Comparison of ENCODE assay signal across 1 cellular context in the genomic region with DNA sequence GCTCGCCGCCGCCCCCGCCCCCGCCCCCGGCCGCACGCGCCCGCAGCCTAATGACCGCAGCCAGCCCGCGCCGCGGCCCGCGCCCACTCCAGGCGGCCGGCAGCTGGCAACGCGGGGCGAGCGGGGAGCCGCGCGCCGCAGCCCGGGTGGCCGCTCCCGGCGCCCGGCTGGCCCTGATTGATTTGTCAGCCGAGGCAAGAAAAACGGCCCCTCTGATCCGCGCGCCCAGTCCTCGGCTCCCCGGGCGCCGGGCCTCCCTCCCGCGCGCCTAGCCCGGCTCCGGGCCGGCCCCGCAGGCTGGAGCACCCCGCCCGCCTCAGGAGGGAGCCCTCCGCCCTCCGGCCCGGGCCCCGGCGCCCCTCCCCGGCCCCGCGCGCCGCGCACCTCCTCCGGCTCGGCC.
TF ChIP-seq lines count a peak whose summit lies in the region.

No MANE protein-coding gene starts in this region.

TF ChIP-seq in WTC11, 78 proteins besides CTCF, POLR2A, EP300 and RAD21 (continued from another document):
- TF ChIP-seq, protein P1, sequence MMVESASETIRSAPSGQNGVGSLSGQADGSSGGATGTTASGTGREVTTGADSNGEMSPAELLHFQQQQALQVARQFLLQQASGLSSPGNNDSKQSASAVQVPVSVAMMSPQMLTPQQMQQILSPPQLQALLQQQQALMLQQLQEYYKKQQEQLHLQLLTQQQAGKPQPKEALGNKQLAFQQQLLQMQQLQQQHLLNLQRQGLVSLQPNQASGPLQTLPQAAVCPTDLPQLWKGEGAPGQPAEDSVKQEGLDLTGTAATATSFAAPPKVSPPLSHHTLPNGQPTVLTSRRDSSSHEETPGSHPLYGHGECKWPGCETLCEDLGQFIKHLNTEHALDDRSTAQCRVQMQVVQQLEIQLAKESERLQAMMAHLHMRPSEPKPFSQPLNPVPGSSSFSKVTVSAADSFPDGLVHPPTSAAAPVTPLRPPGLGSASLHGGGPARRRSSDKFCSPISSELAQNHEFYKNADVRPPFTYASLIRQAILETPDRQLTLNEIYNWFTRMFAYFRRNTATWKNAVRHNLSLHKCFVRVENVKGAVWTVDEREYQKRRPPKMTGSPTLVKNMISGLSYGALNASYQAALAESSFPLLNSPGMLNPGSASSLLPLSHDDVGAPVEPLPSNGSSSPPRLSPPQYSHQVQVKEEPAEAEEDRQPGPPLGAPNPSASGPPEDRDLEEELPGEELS (CRISPR knock-in tag; IDR thresholded peaks at IDR 0.05): no peak
- TF ChIP-seq, protein P2, sequence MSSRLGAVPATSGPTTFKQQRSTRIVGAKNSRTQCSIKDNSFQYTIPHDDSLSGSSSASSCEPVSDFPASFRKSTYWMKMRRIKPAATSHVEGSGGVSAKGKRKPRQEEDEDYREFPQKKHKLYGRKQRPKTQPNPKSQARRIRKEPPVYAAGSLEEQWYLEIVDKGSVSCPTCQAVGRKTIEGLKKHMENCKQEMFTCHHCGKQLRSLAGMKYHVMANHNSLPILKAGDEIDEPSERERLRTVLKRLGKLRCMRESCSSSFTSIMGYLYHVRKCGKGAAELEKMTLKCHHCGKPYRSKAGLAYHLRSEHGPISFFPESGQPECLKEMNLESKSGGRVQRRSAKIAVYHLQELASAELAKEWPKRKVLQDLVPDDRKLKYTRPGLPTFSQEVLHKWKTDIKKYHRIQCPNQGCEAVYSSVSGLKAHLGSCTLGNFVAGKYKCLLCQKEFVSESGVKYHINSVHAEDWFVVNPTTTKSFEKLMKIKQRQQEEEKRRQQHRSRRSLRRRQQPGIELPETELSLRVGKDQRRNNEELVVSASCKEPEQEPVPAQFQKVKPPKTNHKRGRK (CRISPR knock-in tag; IDR thresholded peaks at IDR 0.05; ENCODE audit: borderline replicate concordance): no peak
- no peak for TF ChIP-seq ZNF219 (CRISPR knock-in tag; IDR thresholded peaks at IDR 0.05; ENCODE audit: borderline replicate concordance)
- no peak for TF ChIP-seq SOX15 (CRISPR knock-in tag; IDR thresholded peaks at IDR 0.05)
- no peak for TF ChIP-seq NFYB (CRISPR knock-in tag; conservative IDR thresholded peaks at IDR 0.05; ENCODE audit: low read depth)
- no peak for TF ChIP-seq ZNF423 (CRISPR knock-in tag; IDR thresholded peaks at IDR 0.05)
- TF ChIP-seq, protein P3, sequence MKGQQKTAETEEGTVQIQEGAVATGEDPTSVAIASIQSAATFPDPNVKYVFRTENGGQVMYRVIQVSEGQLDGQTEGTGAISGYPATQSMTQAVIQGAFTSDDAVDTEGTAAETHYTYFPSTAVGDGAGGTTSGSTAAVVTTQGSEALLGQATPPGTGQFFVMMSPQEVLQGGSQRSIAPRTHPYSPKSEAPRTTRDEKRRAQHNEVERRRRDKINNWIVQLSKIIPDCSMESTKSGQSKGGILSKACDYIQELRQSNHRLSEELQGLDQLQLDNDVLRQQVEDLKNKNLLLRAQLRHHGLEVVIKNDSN (CRISPR knock-in tag; IDR thresholded peaks at IDR 0.05): no peak
- TF ChIP-seq, protein P4, sequence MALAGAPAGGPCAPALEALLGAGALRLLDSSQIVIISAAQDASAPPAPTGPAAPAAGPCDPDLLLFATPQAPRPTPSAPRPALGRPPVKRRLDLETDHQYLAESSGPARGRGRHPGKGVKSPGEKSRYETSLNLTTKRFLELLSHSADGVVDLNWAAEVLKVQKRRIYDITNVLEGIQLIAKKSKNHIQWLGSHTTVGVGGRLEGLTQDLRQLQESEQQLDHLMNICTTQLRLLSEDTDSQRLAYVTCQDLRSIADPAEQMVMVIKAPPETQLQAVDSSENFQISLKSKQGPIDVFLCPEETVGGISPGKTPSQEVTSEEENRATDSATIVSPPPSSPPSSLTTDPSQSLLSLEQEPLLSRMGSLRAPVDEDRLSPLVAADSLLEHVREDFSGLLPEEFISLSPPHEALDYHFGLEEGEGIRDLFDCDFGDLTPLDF (CRISPR knock-in tag; IDR thresholded peaks at IDR 0.05): no peak
- TF ChIP-seq ZBTB21 (CRISPR knock-in tag; IDR thresholded peaks at IDR 0.05; ENCODE audit: borderline replicate concordance): no peak
- TF ChIP-seq, protein P5, sequence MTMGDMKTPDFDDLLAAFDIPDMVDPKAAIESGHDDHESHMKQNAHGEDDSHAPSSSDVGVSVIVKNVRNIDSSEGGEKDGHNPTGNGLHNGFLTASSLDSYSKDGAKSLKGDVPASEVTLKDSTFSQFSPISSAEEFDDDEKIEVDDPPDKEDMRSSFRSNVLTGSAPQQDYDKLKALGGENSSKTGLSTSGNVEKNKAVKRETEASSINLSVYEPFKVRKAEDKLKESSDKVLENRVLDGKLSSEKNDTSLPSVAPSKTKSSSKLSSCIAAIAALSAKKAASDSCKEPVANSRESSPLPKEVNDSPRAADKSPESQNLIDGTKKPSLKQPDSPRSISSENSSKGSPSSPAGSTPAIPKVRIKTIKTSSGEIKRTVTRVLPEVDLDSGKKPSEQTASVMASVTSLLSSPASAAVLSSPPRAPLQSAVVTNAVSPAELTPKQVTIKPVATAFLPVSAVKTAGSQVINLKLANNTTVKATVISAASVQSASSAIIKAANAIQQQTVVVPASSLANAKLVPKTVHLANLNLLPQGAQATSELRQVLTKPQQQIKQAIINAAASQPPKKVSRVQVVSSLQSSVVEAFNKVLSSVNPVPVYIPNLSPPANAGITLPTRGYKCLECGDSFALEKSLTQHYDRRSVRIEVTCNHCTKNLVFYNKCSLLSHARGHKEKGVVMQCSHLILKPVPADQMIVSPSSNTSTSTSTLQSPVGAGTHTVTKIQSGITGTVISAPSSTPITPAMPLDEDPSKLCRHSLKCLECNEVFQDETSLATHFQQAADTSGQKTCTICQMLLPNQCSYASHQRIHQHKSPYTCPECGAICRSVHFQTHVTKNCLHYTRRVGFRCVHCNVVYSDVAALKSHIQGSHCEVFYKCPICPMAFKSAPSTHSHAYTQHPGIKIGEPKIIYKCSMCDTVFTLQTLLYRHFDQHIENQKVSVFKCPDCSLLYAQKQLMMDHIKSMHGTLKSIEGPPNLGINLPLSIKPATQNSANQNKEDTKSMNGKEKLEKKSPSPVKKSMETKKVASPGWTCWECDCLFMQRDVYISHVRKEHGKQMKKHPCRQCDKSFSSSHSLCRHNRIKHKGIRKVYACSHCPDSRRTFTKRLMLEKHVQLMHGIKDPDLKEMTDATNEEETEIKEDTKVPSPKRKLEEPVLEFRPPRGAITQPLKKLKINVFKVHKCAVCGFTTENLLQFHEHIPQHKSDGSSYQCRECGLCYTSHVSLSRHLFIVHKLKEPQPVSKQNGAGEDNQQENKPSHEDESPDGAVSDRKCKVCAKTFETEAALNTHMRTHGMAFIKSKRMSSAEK (CRISPR knock-in tag; IDR thresholded peaks at IDR 0.05; ENCODE audit: borderline replicate concordance): no peak
- TF ChIP-seq, protein P6, sequence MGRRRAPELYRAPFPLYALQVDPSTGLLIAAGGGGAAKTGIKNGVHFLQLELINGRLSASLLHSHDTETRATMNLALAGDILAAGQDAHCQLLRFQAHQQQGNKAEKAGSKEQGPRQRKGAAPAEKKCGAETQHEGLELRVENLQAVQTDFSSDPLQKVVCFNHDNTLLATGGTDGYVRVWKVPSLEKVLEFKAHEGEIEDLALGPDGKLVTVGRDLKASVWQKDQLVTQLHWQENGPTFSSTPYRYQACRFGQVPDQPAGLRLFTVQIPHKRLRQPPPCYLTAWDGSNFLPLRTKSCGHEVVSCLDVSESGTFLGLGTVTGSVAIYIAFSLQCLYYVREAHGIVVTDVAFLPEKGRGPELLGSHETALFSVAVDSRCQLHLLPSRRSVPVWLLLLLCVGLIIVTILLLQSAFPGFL (CRISPR knock-in tag; IDR thresholded peaks at IDR 0.05; ENCODE audit: borderline replicate concordance): no peak
- TF ChIP-seq, protein P7, sequence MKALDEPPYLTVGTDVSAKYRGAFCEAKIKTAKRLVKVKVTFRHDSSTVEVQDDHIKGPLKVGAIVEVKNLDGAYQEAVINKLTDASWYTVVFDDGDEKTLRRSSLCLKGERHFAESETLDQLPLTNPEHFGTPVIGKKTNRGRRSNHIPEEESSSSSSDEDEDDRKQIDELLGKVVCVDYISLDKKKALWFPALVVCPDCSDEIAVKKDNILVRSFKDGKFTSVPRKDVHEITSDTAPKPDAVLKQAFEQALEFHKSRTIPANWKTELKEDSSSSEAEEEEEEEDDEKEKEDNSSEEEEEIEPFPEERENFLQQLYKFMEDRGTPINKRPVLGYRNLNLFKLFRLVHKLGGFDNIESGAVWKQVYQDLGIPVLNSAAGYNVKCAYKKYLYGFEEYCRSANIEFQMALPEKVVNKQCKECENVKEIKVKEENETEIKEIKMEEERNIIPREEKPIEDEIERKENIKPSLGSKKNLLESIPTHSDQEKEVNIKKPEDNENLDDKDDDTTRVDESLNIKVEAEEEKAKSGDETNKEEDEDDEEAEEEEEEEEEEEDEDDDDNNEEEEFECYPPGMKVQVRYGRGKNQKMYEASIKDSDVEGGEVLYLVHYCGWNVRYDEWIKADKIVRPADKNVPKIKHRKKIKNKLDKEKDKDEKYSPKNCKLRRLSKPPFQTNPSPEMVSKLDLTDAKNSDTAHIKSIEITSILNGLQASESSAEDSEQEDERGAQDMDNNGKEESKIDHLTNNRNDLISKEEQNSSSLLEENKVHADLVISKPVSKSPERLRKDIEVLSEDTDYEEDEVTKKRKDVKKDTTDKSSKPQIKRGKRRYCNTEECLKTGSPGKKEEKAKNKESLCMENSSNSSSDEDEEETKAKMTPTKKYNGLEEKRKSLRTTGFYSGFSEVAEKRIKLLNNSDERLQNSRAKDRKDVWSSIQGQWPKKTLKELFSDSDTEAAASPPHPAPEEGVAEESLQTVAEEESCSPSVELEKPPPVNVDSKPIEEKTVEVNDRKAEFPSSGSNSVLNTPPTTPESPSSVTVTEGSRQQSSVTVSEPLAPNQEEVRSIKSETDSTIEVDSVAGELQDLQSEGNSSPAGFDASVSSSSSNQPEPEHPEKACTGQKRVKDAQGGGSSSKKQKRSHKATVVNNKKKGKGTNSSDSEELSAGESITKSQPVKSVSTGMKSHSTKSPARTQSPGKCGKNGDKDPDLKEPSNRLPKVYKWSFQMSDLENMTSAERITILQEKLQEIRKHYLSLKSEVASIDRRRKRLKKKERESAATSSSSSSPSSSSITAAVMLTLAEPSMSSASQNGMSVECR (CRISPR knock-in tag; IDR thresholded peaks at IDR 0.05; ENCODE audit: borderline replicate concordance): no peak
- no peak for TF ChIP-seq FOXJ3 (CRISPR knock-in tag; IDR thresholded peaks at IDR 0.05; ENCODE audit: borderline replicate concordance)
- no peak for TF ChIP-seq NR1H2 (CRISPR knock-in tag; IDR thresholded peaks at IDR 0.05)
- TF ChIP-seq HMGA2 (CRISPR knock-in tag; IDR thresholded peaks at IDR 0.05): no peak
- TF ChIP-seq ZNF396 (CRISPR knock-in tag; IDR thresholded peaks at IDR 0.05; ENCODE audit: borderline replicate concordance): no peak
- TF ChIP-seq, protein P8, sequence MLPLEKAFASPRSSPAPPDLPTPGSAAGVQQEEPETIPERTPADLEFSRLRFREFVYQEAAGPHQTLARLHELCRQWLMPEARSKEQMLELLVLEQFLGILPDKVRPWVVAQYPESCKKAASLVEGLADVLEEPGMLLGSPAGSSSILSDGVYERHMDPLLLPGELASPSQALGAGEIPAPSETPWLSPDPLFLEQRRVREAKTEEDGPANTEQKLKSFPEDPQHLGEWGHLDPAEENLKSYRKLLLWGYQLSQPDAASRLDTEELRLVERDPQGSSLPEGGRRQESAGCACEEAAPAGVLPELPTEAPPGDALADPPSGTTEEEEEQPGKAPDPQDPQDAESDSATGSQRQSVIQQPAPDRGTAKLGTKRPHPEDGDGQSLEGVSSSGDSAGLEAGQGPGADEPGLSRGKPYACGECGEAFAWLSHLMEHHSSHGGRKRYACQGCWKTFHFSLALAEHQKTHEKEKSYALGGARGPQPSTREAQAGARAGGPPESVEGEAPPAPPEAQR (CRISPR knock-in tag; IDR thresholded peaks at IDR 0.05): no peak
- TF ChIP-seq KAT7 (CRISPR knock-in tag; IDR thresholded peaks at IDR 0.05; ENCODE audit: borderline replicate concordance): no peak
